ENCODE assay signal across 17 cellular contexts in the genomic region with DNA sequence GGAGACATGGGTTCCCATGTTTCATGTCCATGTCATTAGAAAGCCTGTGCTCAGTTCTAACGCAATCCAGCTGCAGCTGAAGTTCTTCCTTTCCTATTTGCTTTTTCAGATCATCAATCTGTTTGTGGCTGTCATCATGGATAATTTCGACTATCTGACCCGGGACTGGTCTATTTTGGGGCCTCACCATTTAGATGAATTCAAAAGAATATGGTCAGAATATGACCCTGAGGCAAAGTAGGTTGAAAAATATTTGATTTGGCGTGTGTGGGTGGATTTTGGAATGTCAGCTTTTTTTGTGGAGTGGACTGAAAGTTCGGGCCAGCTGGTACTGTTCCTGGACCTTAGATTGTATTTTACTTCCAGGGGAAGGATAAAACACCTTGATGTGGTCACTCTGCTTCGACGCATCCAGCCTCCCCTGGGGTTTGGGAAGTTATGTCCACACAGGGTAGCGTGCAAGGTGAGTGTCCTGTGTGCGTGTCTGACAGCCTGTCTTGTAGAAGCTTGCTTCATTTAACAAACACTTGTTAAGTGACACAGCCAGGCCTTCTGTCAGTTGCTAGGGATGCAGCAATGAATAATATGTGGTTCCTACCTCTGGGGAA.
DNase-seq lines count a peak whose midpoint lies in the region; TF ChIP-seq lines count a peak whose summit lies in the region.
"Had no signal": no experiment of that assay in that cellular context is flagged by ENCODE, and none has a peak within 500 bp of the region (broad histone marks: within the 10 kb centered on the region; RNA-seq: fewer than 3 reads in every experiment).

No MANE protein-coding gene starts in this region.

- no peak overlapping the region for H2BK15ac ChIP-seq in mesendoderm (replicated peaks; ENCODE audit: low read depth)

- DNase-seq in BJ (ENCODE audit: low read depth), result peak; percentile 67
- peak; percentile 9 for DNase-seq in NCI-H69 (lab: John Stamatoyannopoulos, UW)
- peak; percentile 54 for DNase-seq in fibroblast of mammary gland (ENCODE audit: low read depth)
- no peak for DNase-seq in smooth muscle cell (lab: John Stamatoyannopoulos, UW; ENCODE audit: unreplicated experiment)
- DNase-seq in glutamatergic neuron, result no peak
- no peak for DNase-seq in HCEC 1CT
- no peak for DNase-seq in 8988T
- no peak for DNase-seq in mesendoderm
- DNase-seq: activated CD4-positive, CD25-positive, alpha-beta regulatory T cell; adrenal gland; kidney glomerular epithelial cell; MG63; NCI-H1694 treated with DMSO at 0.1 percent for 48 hours; SIG-M5; stimulated activated naive CD4-positive, alpha-beta T cell treated with Interleukin-2 at 50 U/mL for 16 hours had no signal

- no peak overlapping the region for H3K23ac ChIP-seq in mesendoderm (ENCODE audit: low read length)

- no peaks in the 10 kb centered on the region for H3K27me3 Mint-ChIP-seq in glutamatergic neuron (ENCODE audit: unreplicated experiment)

- H2BK5ac ChIP-seq in mesendoderm (ENCODE audit: low read length), result no peak overlapping the region

- POLR2A ChIA-PET in BJ (lab: Charles Lee), result interaction anchor here (0.6 kb wide), 1 partner anchor 855 kb away, joined by 3 read pairs; no protein-coding TSS in a partner anchor

- H4K5ac ChIP-seq in mesendoderm (ENCODE audit: low read length), result no peak overlapping the region

- H3K9ac ChIP-seq in smooth muscle cell (ENCODE audit: low read depth), result no peak overlapping the region
- H3K9ac ChIP-seq in mesendoderm (ENCODE audit: low read length), result no peak overlapping the region

- 78% methylated on average over 9 of the region's 9 CpGs for WGBS in smooth muscle cell (ENCODE audit: low lambda C conversion rate)
- WGBS in mesendoderm (ENCODE audit: extremely low coverage, insufficient coverage, low lambda C conversion rate), result 100% methylated on average over 1 of the region's 9 CpGs

- H2BK120ac ChIP-seq in mesendoderm (ENCODE audit: low read depth, low read length), result no peak overlapping the region

- H3K4me3 Mint-ChIP-seq in glutamatergic neuron (ENCODE audit: unreplicated experiment), result no peak overlapping the region

- H3K4me2 ChIP-seq in smooth muscle cell (peak overlapping the region; percentile 21), mesendoderm (ENCODE audit: low read length) (no peak overlapping the region)
- H3K4me2 ChIP-seq: hepatocyte had no signal

- no peaks in the 10 kb centered on the region for H3F3A ChIP-seq in smooth muscle cell (ENCODE audit: low read depth)

- H3K36me3 ChIP-seq in BJ (ENCODE audit: control insufficient read depth, insufficient read depth, low read length), result no peaks in the 10 kb centered on the region
- H3K36me3 ChIP-seq in smooth muscle cell (ENCODE audit: low read depth), result no peaks in the 10 kb centered on the region
- no peaks in the 10 kb centered on the region for H3K36me3 ChIP-seq in mesendoderm (ENCODE audit: control insufficient read depth, insufficient read depth, low read length)
- H3K36me3 ChIP-seq: MG63 had no signal

- H2AFZ ChIP-seq in smooth muscle cell (ENCODE audit: low read depth), result no peak overlapping the region
- H2AFZ ChIP-seq: hepatocyte had no signal

- no peak overlapping the region for H3K27ac Mint-ChIP-seq in glutamatergic neuron (ENCODE audit: unreplicated experiment)
- H3K27ac Mint-ChIP-seq: activated T-helper 2 cell treated with anti-CD3 and anti-CD28 coated beads, Interferon-gamma antibody, Interleukin-2, Interleukin-4, amounts not matched to agents 10 μg/mL and 5 μg/mL and 100 μg/mL, durations not matched to agents 14 hours and 24 hours and 36 hours had no signal

- no peak overlapping the region for H3K56ac ChIP-seq in mesendoderm (ENCODE audit: low read length)

- H3K79me1 ChIP-seq in mesendoderm (ENCODE audit: low read length), result no peaks in the 10 kb centered on the region

- H3K4ac ChIP-seq in mesendoderm (ENCODE audit: low read depth, low read length), result no peak overlapping the region

- H3K27ac ChIP-seq in smooth muscle cell (ENCODE audit: low read depth) (no peak overlapping the region), mesendoderm (ENCODE audit: low read depth, low read length) (no peak overlapping the region)
- H3K27ac ChIP-seq: hepatocyte had no signal

- H4K20me1 ChIP-seq in smooth muscle cell (ENCODE audit: low read depth), result no peaks in the 10 kb centered on the region

- no peak overlapping the region for H3K4me3 ChIP-seq in BJ (ENCODE audit: low read depth, low read length)
- H3K4me3 ChIP-seq in fibroblast of mammary gland (ENCODE audit: control insufficient read depth, low read depth, low read length), result no peak overlapping the region
- H3K4me3 ChIP-seq in smooth muscle cell, result no peak overlapping the region
- H3K4me3 ChIP-seq in mesendoderm (ENCODE audit: low read length), result no peak overlapping the region
- H3K4me3 ChIP-seq: adrenal gland, hepatocyte, MG63 had no signal

- H3K27me3 ChIP-seq in BJ (ENCODE audit: control insufficient read depth, insufficient read depth, low read length) (no peaks in the 10 kb centered on the region), smooth muscle cell (ENCODE audit: low read depth) (peaks cover 6% of the 10 kb centered on the region), mesendoderm (ENCODE audit: insufficient read depth, low read length, poor library complexity) (no peaks in the 10 kb centered on the region)
- H3K27me3 ChIP-seq: adrenal gland, hepatocyte, MG63 had no signal

- no peaks in the 10 kb centered on the region for H3K9me3 ChIP-seq in smooth muscle cell (replicated peaks; ENCODE audit: low read depth)
- H3K9me3 ChIP-seq: adrenal gland, MG63 had no signal

- no peak overlapping the region for H4K8ac ChIP-seq in mesendoderm (ENCODE audit: low read depth, low read length)

- TF ChIP-seq CTCF in BJ (IDR thresholded peaks at IDR 0.05; ENCODE audit: insufficient read depth, low read depth, low read length) (no peak), fibroblast of mammary gland (conservative IDR thresholded peaks at IDR 0.05; ENCODE audit: control insufficient read depth, insufficient read depth, low read depth, low read length) (no peak), smooth muscle cell (IDR thresholded peaks at IDR 0.05; ENCODE audit: borderline replicate concordance, insufficient read depth, poor library complexity, severe bottlenecking) (no peak), glutamatergic neuron (IDR thresholded peaks at IDR 0.05; ENCODE audit: partially characterized antibody, unreplicated experiment) (no peak)

- H3K4me1 ChIP-seq in smooth muscle cell (ENCODE audit: low read depth) (peaks cover 10% of the 10 kb centered on the region), mesendoderm (ENCODE audit: control insufficient read depth, low read depth, low read length) (peaks cover 9% of the 10 kb centered on the region)

- no peaks in the 10 kb centered on the region for H3K79me2 ChIP-seq in smooth muscle cell (ENCODE audit: low read depth)
- no peaks in the 10 kb centered on the region for H3K79me2 ChIP-seq in mesendoderm (ENCODE audit: control insufficient read depth, insufficient read depth, low read length)
- H3K79me2 ChIP-seq: hepatocyte had no signal

- H3K18ac ChIP-seq in mesendoderm (ENCODE audit: low read length), result no peak overlapping the region

- H3K36me3 Mint-ChIP-seq in glutamatergic neuron (ENCODE audit: unreplicated experiment), result peaks cover 6% of the 10 kb centered on the region

- peaks cover 6% of the 10 kb centered on the region for H3K9me3 Mint-ChIP-seq in glutamatergic neuron (ENCODE audit: unreplicated experiment)
- H3K9me3 Mint-ChIP-seq: activated T-helper 2 cell treated with anti-CD3 and anti-CD28 coated beads, Interferon-gamma antibody, Interleukin-2, Interleukin-4, amounts not matched to agents 10 μg/mL and 5 μg/mL and 100 μg/mL, durations not matched to agents 14 hours and 24 hours and 36 hours had no signal

- peaks cover 11% of the 10 kb centered on the region for H3K4me1 Mint-ChIP-seq in glutamatergic neuron (ENCODE audit: low read depth, unreplicated experiment)

- no peak overlapping the region for H2AK5ac ChIP-seq in mesendoderm (ENCODE audit: low read length)

- CTCF ChIA-PET in BJ (lab: Yijun Ruan, JAX), result interaction anchor here (0.7 to 1.8 kb wide), 4 partner anchors 9 to 69 kb away, joined by 3 to 4 read pairs (median 3); no protein-coding TSS in a partner anchor

Comparison
In these comparisons a context has a peak if more than half of its experiments do, and no peak if none do; other contexts are left out.
1. DNase-seq: peak in BJ (single experiment), NCI-H69 (single experiment) and fibroblast of mammary gland (single experiment); none in smooth muscle cell (single experiment), glutamatergic neuron (single experiment), HCEC 1CT (single experiment), 8988T (single experiment) and mesendoderm (single experiment).